Comparison of ENCODE assay signal across 8 cellular contexts in genomic region chr5:123512631-123513461, GRCh38. TPM values are rescaled to one million over a fixed set of nuclear protein-coding genes. Genes with fewer than 3 reads are reported as not detected.
DNase-seq lines count a peak whose midpoint lies in the region; ATAC-seq and TF ChIP-seq lines count a peak whose summit lies in the region.

No MANE protein-coding gene starts in this region.

- no peaks in the 10 kb centered on the region for H3K36me3 ChIP-seq in OCI-LY7 (ENCODE audit: insufficient read depth, low read length)
- H3K36me3 ChIP-seq in neutrophil: no peaks in the 10 kb centered on the region

- ATAC-seq in HG02943 (IDR thresholded peaks at IDR 0.05; ENCODE audit: low read depth, unreplicated experiment): peak; percentile 34

- CTCF ChIA-PET in OCI-LY7 (lab: Charles Lee; ENCODE audit: unreplicated experiment): no interaction called here

- peaks cover 17% of the 10 kb centered on the region for H3K4me1 ChIP-seq in OCI-LY7 (ENCODE audit: insufficient read depth, low read length, poor library complexity, severe bottlenecking)
- H3K4me1 ChIP-seq in neutrophil (ENCODE audit: control insufficient read depth in 1 of 2, insufficient read depth in 1 of 2, low read depth in 1 of 2, low read length in 1 of 2): peaks cover 11 to 12% of the 10 kb centered on the region in 2 experiments

- BruUV-seq in OCI-LY7 (replicated peaks; lab: Mats Ljungman, UMichigan): no TSS peak

- H3K27ac ChIP-seq in OCI-LY7 (ENCODE audit: low read depth, low read length, poor library complexity, severe bottlenecking) (peak overlapping the region; percentile 59), neutrophil (peak overlapping the region; percentile 84)

- POLR2A ChIA-PET in OCI-LY7 (lab: Charles Lee): interaction anchor here (0.6 to 2.5 kb wide), 6 partner anchors 8 to 242 kb away, joined by 3 to 9 read pairs (median 4); no protein-coding TSS in a partner anchor

- peak overlapping the region; percentile 86 for H3K4me3 ChIP-seq in OCI-LY7 (ENCODE audit: low read depth, low read length, poor library complexity, severe bottlenecking)
- peak overlapping the region; percentile 78 to 80 for H3K4me3 ChIP-seq in neutrophil (ENCODE audit: low read depth in 1 of 2, low read length in 1 of 2)

- H3K27me3 ChIP-seq in neutrophil: no peaks in the 10 kb centered on the region

- TF ChIP-seq CTCF in OCI-LY7 (conservative IDR thresholded peaks at IDR 0.05; ENCODE audit: low read length): no peak
- TF ChIP-seq CTCF in neutrophil (IDR thresholded peaks at IDR 0.05): no peak

- no peaks in the 10 kb centered on the region for H3K9me2 ChIP-seq in OCI-LY7 (ENCODE audit: insufficient read depth, low read length)

- peak overlapping the region; percentile 23; the same call in 1 of the 2 replicates for H2AFZ ChIP-seq in OCI-LY7 (ENCODE audit: low read length)

- peak overlapping the region; percentile 76 for H3K4me2 ChIP-seq in OCI-LY7 (ENCODE audit: low read length)

- peaks cover 32% of the 10 kb centered on the region; the same call in 1 of the 2 replicates for H3K79me2 ChIP-seq in OCI-LY7 (ENCODE audit: insufficient read depth, low read depth, low read length)

- peaks cover 11% of the 10 kb centered on the region; the same call in 1 of the 2 replicates for H4K20me1 ChIP-seq in OCI-LY7 (ENCODE audit: insufficient read depth, low read length)

- intact Hi-C loops in OCI-LY7 (cut with micrococcal nuclease; ENCODE audit: unreplicated experiment): loop anchor here (1.0 to 5.0 kb wide), 3 partner anchors 32 to 736 kb away; partner anchors contain the start of genes CEP120 and SNX2

- DNase-seq in NCI-H526 (lab: John Stamatoyannopoulos, UW) (peak; percentile 10 to 23), NCI-H526 treated with DMSO at 0.1 percent for 48 hours (lab: John Stamatoyannopoulos, UW) (no peak), OCI-LY7 (ENCODE audit: low spot score) (peak; percentile 39), germinal center (ENCODE audit: low spot score) (peak; percentile 38), ureter (ENCODE audit: low spot score) (peak; percentile 46)
- DNase-seq in activated T-helper 9 cell treated with anti-CD3 and anti-CD28 coated beads, Interleukin-2, amount 50 U/mL, for 16 hours (ENCODE audit: low read depth): peak; percentile 15

- no peaks in the 10 kb centered on the region for H3K9me3 ChIP-seq in OCI-LY7 (ENCODE audit: low read length)
- no peaks in the 10 kb centered on the region for H3K9me3 ChIP-seq in neutrophil

RNA-seq across cellular contexts. Expression of gene CSNK1G3, which starts 0.9 kb away (rescaled TPM):
- 21.0 and 23.1 TPM in 2 replicates for total RNA-seq in OCI-LY7 (2014; rRNA removed; shearing (Covaris generic))
- total RNA-seq in OCI-LY7 (2022): 20.9 and 23.0 TPM in 2 replicates
- 66.0 TPM for total RNA-seq in ureter
